ENCODE assay signal across 8 cellular contexts in the genomic region with DNA sequence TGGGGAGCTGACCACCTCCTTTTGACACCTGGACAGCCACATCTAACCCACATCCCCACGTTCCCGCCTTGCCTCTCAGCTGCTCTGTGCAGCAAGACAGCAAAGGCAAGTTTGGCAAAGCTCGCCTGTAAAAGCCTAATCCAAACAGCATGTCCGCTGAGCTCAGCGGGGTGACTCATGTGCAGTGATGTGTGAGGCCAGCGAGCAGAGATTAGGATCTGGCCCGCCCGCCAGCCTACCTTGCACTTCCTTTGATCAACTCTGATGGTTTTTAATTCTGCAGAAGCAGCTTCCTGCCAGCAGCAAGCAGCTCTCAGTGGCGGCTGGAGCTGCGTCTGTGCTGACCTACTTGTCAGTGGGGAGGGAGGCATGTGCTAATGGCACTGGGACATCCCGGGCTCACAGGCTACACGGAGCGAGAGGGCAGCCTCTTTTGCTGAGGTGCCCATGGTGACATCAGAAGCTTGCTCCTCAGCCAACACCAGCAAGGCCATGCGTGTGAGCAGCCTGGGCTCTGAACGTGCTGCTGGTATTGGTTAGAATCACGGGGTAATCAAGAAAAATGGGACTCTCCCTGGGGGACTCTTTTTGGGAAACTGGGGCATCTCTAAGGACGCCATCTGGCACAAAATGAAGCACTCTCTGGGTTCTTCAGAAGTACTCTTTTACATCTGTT. TPM values are rescaled to one million over a fixed set of nuclear protein-coding genes. Genes with fewer than 3 reads are reported as not detected.
A peak's percentile ranks its signal among the peaks of the same experiment; 100 is the strongest.
DNase-seq lines count a peak whose midpoint lies in the region; ATAC-seq and TF ChIP-seq lines count a peak whose summit lies in the region.

No MANE protein-coding gene starts in this region.

- no peaks in the 10 kb centered on the region for H3K36me3 ChIP-seq in lung (ENCODE audit: control insufficient read depth in 2 of 2, insufficient read depth in 2 of 2, low read length in 2 of 2)

- TF ChIP-seq CTCF in lung (IDR thresholded peaks at IDR 0.05; ENCODE audit: control extremely low read depth, extremely low read depth), result no peak

- H3K4me1 Mint-ChIP-seq in dendritic cell treated with granulocyte-macrophage colony-stimulating factor and Interleukin-4, amounts not matched to agents 40 ng/mL and 50 ng/mL, for 4 days (ENCODE audit: low read depth), result peaks cover 67% of the 10 kb centered on the region

- H3K4me3 Mint-ChIP-seq in dendritic cell treated with granulocyte-macrophage colony-stimulating factor and Interleukin-4, amounts not matched to agents 40 ng/mL and 50 ng/mL, for 4 days, result no peak overlapping the region

- no peaks in the 10 kb centered on the region for H3K9me3 Mint-ChIP-seq in dendritic cell treated with granulocyte-macrophage colony-stimulating factor and Interleukin-4, amounts not matched to agents 40 ng/mL and 50 ng/mL, for 4 days

- H3K27ac Mint-ChIP-seq in dendritic cell treated with granulocyte-macrophage colony-stimulating factor and Interleukin-4, amounts not matched to agents 40 ng/mL and 50 ng/mL, for 4 days, result peak overlapping the region; percentile 74

- 6 to 7% methylated on average over 17 of the region's 17 CpGs for WGBS in lung, 2 donors

- H3K9me3 ChIP-seq in lung (ENCODE audit: control insufficient read depth in 2 of 2, insufficient read depth in 1 of 2, low read length in 1 of 2), result no peaks in the 10 kb centered on the region

- intact Hi-C loops in dendritic cell treated with granulocyte-macrophage colony-stimulating factor and Interleukin-4, amounts not matched to agents 40 ng/mL and 50 ng/mL, for 4 days (cut with micrococcal nuclease), result no loop called here

- H3K4me3 ChIP-seq in lung, result no peak overlapping the region

- DNase-seq in AG08395 (ENCODE audit: low spot score) (peak; percentile 90), NCI-H510A treated with DMSO at 0.1 percent for 48 hours (lab: John Stamatoyannopoulos, UW) (peak; percentile 74), lung (ENCODE audit: low spot score) (peak; percentile 84)
- DNase-seq in activated CD4-positive, alpha-beta T cell treated with anti-CD3 and anti-CD28 coated beads, Interleukin-2, amount 50 U/mL, for 24 hours (ENCODE audit: low read depth in 1 of 2, low spot score in 1 of 2), result peak; percentile 61 to 76
- peak; percentile 60 to 87 (median 74) for DNase-seq in stimulated activated CD4-positive, alpha-beta T cell treated with anti-CD3 and anti-CD28 coated beads, TNF-alpha, amount 100 ng/mL, for 24 hours (ENCODE audit: low read depth in 3 of 3)

- peaks cover 10 to 17% of the 10 kb centered on the region in 2 donors for H3K4me1 ChIP-seq in lung (ENCODE audit: control insufficient read depth in 2 of 2, insufficient read depth in 2 of 2, low read length in 2 of 2)

- peaks cover 55% of the 10 kb centered on the region for H3K27me3 Mint-ChIP-seq in dendritic cell treated with granulocyte-macrophage colony-stimulating factor and Interleukin-4, amounts not matched to agents 40 ng/mL and 50 ng/mL, for 4 days

- H3K27me3 ChIP-seq in lung (ENCODE audit: control insufficient read depth, insufficient read depth), result no peaks in the 10 kb centered on the region

- peak; percentile 87 for ATAC-seq in GM18907 (IDR thresholded peaks at IDR 0.05; ENCODE audit: unreplicated experiment)
- ATAC-seq in HG03139 (IDR thresholded peaks at IDR 0.05; ENCODE audit: unreplicated experiment), result peak; percentile 78
- ATAC-seq in lung (ENCODE audit: insufficient read depth, low FRiP score), result peak; percentile 89

- H3K36me3 Mint-ChIP-seq in dendritic cell treated with granulocyte-macrophage colony-stimulating factor and Interleukin-4, amounts not matched to agents 40 ng/mL and 50 ng/mL, for 4 days (ENCODE audit: low read depth), result no peaks in the 10 kb centered on the region

- H3K27ac ChIP-seq in lung (ENCODE audit: low read depth in 1 of 2, low read length in 1 of 2), result peak overlapping the region in 1 of 2 donors; percentile 69

RNA-seq across cellular contexts. Expression of a gene that starts 36.0 kb away (rescaled TPM):
- total RNA-seq in lung, result 10 to 100 TPM; 82.7 to 85.8 TPM
- polyA plus RNA-seq in lung, result 10 to 100 TPM; 22.6 to 26.1 TPM
